1 cellular context compared by ENCODE assay signal in genomic region chr7:4738711-4739527, GRCh38.
A peak's percentile ranks its signal among the peaks of the same experiment; 100 is the strongest.
TF ChIP-seq lines count a peak whose summit lies in the region.

No MANE protein-coding gene starts in this region.

TF ChIP-seq in K562, 482 proteins besides CTCF, POLR2A, EP300 and RAD21 (continued from another document):
- TF ChIP-seq ZBTB9 (CRISPR knock-in tag; IDR thresholded peaks at IDR 0.05) (no peak), SETDB1 (IDR thresholded peaks at IDR 0.05; ENCODE audit: low read length) (no peak), NFRKB (IDR thresholded peaks at IDR 0.05; ENCODE audit: low read depth) (0 out of 2 replicates have a peak, but pooled peaks have one; percentile 29), RBM34 (IDR thresholded peaks at IDR 0.05; ENCODE audit: borderline replicate concordance, insufficient read depth, low read length) (no peak), TFAP4 (CRISPR knock-in tag; IDR thresholded peaks at IDR 0.05; ENCODE audit: borderline replicate concordance) (peak; percentile 47), ELF4 (CRISPR knock-in tag; IDR thresholded peaks at IDR 0.05) (0 out of 2 replicates have a peak, but pooled peaks have one; percentile 14), ZBTB49 (CRISPR knock-in tag; IDR thresholded peaks at IDR 0.05; ENCODE audit: borderline replicate concordance) (no peak), ZMIZ1 (IDR thresholded peaks at IDR 0.05; ENCODE audit: low read depth in 2 of 2, low read length in 2 of 2) (no peak), UBTF (IDR thresholded peaks at IDR 0.05; ENCODE audit: borderline replicate concordance in 1 of 2, low read depth in 2 of 2, low read length in 2 of 2) (no peak), FOXA3 (CRISPR knock-in tag; conservative IDR thresholded peaks at IDR 0.05 in 1 of 2, IDR thresholded peaks at IDR 0.05 in 1 of 2) (peak; percentile 56 to 86; a peak in 2 of 4 replicates), XRCC3 (IDR thresholded peaks at IDR 0.05) (no peak), MNT (conservative IDR thresholded peaks at IDR 0.05) (peak in 1 of 2 experiments; percentile 46; a peak in 3 of 4 replicates), TCF3 (CRISPR knock-in tag; IDR thresholded peaks at IDR 0.05) (no peak), ZBTB2 (IDR thresholded peaks at IDR 0.05) (no peak), ZNF280A (IDR thresholded peaks at IDR 0.05; ENCODE audit: low read depth, partially characterized antibody) (no peak), KDM1A (IDR thresholded peaks at IDR 0.05) (peak; percentile 37 to 63; a peak in 2 of 4 replicates), SMARCA5 (IDR thresholded peaks at IDR 0.05) (no peak), GATAD2A (IDR thresholded peaks at IDR 0.05) (0 out of 2 replicates have a peak, but pooled peaks have one; percentile 38), RBM15 (IDR thresholded peaks at IDR 0.05; ENCODE audit: insufficient read depth, low read length) (no peak), SMARCA4 (IDR thresholded peaks at IDR 0.05) (peak; percentile 81), TRIM24 (IDR thresholded peaks at IDR 0.05) (no peak), ZNF354B (CRISPR knock-in tag; IDR thresholded peaks at IDR 0.05) (no peak), USF2 (CRISPR knock-in tag; IDR thresholded peaks at IDR 0.05) (no peak)
